ENCODE assay signal across 1 cellular context in the genomic region with DNA sequence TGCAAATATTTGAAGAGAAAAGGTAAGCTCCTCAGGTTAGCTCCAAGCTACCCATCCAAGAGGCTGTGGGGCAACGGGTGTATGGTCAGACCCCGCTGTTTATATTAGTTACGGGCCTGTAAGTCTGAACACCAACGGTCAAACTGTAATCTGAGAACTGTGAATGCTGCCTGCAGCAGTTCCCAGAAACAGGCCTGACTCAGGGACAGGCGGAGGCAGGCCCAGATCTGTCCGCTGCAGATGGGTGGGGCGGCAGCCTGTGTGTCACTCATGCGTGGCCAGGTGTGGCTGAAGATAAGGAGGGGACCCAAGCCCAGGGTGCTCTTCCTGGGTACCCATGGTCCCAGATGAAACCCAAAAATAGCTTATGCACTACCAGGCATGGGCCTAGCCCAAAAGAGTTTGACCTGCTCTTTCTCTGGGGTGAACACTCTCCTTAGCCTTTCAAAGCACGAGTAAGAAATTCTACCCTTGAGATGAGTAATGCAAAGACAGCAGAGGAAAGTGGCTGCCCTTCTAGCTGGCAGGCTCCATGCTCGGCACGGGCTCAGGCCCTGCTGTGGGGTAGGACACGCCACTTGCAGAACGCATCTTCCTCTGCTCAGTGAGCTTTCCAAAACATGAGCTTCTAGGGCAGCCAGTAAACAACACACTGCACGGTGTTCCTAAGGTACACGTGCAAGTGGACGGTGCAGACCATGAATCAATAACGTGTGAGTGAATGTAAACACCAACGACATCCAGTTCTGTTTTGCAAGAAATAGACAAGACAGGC.
A peak's percentile ranks its signal among the peaks of the same experiment; 100 is the strongest.
TF ChIP-seq lines count a peak whose summit lies in the region.

No MANE protein-coding gene starts in this region.

TF ChIP-seq in HepG2, 621 proteins besides CTCF, POLR2A, EP300 and RAD21 (continued from another document):
- TF ChIP-seq KDM2A (CRISPR knock-in tag; IDR thresholded peaks at IDR 0.05; ENCODE audit: borderline replicate concordance, low read depth) (no peak), EEA1 (CRISPR knock-in tag; IDR thresholded peaks at IDR 0.05; ENCODE audit: borderline replicate concordance) (no peak), GZF1 (CRISPR knock-in tag; IDR thresholded peaks at IDR 0.05) (no peak), ZNF124 (CRISPR knock-in tag; IDR thresholded peaks at IDR 0.05) (no peak), MYNN (CRISPR knock-in tag; IDR thresholded peaks at IDR 0.05; ENCODE audit: low read depth) (no peak), BRD4 (CRISPR knock-in tag; IDR thresholded peaks at IDR 0.05) (no peak), MAX (IDR thresholded peaks at IDR 0.05) (peak; percentile 84), STAG1 (CRISPR knock-in tag; IDR thresholded peaks at IDR 0.05) (no peak), FOXA3 (CRISPR knock-in tag; IDR thresholded peaks at IDR 0.05) (peak; percentile 83), ZNF430 (CRISPR knock-in tag; IDR thresholded peaks at IDR 0.05) (no peak), GABPB1 (CRISPR knock-in tag; IDR thresholded peaks at IDR 0.05) (no peak), POLR2G (IDR thresholded peaks at IDR 0.05; ENCODE audit: low read depth, low read length) (no peak), CSRNP1 (CRISPR knock-in tag; IDR thresholded peaks at IDR 0.05) (no peak), DNMT3B (CRISPR knock-in tag; conservative IDR thresholded peaks at IDR 0.05) (no peak), FOXA1 (IDR thresholded peaks at IDR 0.05) (no peak), FOXA1 (CRISPR knock-in tag; IDR thresholded peaks at IDR 0.05) (peak; percentile 44; the same call in 1 of the 2 replicates), MAFK (conservative IDR thresholded peaks at IDR 0.05 in 1 of 2, IDR thresholded peaks at IDR 0.05 in 1 of 2; ENCODE audit: low read length in 2 of 2) (no peak), SMYD3 (CRISPR knock-in tag; IDR thresholded peaks at IDR 0.05) (no peak), BRCA1 (CRISPR knock-in tag; IDR thresholded peaks at IDR 0.05) (no peak), IRX3 (CRISPR knock-in tag; IDR thresholded peaks at IDR 0.05; ENCODE audit: borderline replicate concordance, low read depth) (no peak), NFKBIZ (CRISPR knock-in tag; IDR thresholded peaks at IDR 0.05) (no peak), ZFP62 (CRISPR knock-in tag; IDR thresholded peaks at IDR 0.05) (no peak), ZMYM2 (CRISPR knock-in tag; IDR thresholded peaks at IDR 0.05) (no peak), RXRB (CRISPR knock-in tag; IDR thresholded peaks at IDR 0.05; ENCODE audit: borderline replicate concordance) (no peak), EZH2 (conservative IDR thresholded peaks at IDR 0.05; ENCODE audit: low read depth, low read length) (no peak), ZNF652 (CRISPR knock-in tag; IDR thresholded peaks at IDR 0.05; ENCODE audit: borderline replicate concordance, low read depth) (no peak)
- TF ChIP-seq, protein P1, sequence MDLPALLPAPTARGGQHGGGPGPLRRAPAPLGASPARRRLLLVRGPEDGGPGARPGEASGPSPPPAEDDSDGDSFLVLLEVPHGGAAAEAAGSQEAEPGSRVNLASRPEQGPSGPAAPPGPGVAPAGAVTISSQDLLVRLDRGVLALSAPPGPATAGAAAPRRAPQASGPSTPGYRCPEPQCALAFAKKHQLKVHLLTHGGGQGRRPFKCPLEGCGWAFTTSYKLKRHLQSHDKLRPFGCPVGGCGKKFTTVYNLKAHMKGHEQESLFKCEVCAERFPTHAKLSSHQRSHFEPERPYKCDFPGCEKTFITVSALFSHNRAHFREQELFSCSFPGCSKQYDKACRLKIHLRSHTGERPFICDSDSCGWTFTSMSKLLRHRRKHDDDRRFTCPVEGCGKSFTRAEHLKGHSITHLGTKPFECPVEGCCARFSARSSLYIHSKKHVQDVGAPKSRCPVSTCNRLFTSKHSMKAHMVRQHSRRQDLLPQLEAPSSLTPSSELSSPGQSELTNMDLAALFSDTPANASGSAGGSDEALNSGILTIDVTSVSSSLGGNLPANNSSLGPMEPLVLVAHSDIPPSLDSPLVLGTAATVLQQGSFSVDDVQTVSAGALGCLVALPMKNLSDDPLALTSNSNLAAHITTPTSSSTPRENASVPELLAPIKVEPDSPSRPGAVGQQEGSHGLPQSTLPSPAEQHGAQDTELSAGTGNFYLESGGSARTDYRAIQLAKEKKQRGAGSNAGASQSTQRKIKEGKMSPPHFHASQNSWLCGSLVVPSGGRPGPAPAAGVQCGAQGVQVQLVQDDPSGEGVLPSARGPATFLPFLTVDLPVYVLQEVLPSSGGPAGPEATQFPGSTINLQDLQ (CRISPR knock-in tag; IDR thresholded peaks at IDR 0.05): no peak
- TF ChIP-seq, protein P2, sequence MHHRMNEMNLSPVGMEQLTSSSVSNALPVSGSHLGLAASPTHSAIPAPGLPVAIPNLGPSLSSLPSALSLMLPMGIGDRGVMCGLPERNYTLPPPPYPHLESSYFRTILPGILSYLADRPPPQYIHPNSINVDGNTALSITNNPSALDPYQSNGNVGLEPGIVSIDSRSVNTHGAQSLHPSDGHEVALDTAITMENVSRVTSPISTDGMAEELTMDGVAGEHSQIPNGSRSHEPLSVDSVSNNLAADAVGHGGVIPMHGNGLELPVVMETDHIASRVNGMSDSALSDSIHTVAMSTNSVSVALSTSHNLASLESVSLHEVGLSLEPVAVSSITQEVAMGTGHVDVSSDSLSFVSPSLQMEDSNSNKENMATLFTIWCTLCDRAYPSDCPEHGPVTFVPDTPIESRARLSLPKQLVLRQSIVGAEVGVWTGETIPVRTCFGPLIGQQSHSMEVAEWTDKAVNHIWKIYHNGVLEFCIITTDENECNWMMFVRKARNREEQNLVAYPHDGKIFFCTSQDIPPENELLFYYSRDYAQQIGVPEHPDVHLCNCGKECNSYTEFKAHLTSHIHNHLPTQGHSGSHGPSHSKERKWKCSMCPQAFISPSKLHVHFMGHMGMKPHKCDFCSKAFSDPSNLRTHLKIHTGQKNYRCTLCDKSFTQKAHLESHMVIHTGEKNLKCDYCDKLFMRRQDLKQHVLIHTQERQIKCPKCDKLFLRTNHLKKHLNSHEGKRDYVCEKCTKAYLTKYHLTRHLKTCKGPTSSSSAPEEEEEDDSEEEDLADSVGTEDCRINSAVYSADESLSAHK (CRISPR knock-in tag; IDR thresholded peaks at IDR 0.05; ENCODE audit: borderline replicate concordance): no peak
- TF ChIP-seq, protein P3, sequence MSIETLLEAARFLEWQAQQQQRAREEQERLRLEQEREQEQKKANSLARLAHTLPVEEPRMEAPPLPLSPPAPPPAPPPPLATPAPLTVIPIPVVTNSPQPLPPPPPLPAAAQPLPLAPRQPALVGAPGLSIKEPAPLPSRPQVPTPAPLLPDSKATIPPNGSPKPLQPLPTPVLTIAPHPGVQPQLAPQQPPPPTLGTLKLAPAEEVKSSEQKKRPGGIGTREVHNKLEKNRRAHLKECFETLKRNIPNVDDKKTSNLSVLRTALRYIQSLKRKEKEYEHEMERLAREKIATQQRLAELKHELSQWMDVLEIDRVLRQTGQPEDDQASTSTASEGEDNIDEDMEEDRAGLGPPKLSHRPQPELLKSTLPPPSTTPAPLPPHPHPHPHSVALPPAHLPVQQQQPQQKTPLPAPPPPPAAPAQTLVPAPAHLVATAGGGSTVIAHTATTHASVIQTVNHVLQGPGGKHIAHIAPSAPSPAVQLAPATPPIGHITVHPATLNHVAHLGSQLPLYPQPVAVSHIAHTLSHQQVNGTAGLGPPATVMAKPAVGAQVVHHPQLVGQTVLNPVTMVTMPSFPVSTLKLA (IDR thresholded peaks at IDR 0.05): peak; percentile 83
- TF ChIP-seq, protein P4, sequence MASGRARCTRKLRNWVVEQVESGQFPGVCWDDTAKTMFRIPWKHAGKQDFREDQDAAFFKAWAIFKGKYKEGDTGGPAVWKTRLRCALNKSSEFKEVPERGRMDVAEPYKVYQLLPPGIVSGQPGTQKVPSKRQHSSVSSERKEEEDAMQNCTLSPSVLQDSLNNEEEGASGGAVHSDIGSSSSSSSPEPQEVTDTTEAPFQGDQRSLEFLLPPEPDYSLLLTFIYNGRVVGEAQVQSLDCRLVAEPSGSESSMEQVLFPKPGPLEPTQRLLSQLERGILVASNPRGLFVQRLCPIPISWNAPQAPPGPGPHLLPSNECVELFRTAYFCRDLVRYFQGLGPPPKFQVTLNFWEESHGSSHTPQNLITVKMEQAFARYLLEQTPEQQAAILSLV (CRISPR knock-in tag; IDR thresholded peaks at IDR 0.05; ENCODE audit: borderline replicate concordance): no peak
- TF ChIP-seq, protein P5, sequence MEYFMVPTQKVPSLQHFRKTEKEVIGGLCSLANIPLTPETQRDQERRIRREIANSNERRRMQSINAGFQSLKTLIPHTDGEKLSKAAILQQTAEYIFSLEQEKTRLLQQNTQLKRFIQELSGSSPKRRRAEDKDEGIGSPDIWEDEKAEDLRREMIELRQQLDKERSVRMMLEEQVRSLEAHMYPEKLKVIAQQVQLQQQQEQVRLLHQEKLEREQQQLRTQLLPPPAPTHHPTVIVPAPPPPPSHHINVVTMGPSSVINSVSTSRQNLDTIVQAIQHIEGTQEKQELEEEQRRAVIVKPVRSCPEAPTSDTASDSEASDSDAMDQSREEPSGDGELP (IDR thresholded peaks at IDR 0.05; ENCODE audit: borderline replicate concordance, low read depth): no peak
- TF ChIP-seq, protein P6, sequence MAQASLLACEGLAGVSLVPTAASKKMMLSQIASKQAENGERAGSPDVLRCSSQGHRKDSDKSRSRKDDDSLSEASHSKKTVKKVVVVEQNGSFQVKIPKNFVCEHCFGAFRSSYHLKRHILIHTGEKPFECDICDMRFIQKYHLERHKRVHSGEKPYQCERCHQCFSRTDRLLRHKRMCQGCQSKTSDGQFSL (CRISPR knock-in tag; IDR thresholded peaks at IDR 0.05): no peak
